Comparison of ENCODE assay signal across 9 cellular contexts in the genomic region with DNA sequence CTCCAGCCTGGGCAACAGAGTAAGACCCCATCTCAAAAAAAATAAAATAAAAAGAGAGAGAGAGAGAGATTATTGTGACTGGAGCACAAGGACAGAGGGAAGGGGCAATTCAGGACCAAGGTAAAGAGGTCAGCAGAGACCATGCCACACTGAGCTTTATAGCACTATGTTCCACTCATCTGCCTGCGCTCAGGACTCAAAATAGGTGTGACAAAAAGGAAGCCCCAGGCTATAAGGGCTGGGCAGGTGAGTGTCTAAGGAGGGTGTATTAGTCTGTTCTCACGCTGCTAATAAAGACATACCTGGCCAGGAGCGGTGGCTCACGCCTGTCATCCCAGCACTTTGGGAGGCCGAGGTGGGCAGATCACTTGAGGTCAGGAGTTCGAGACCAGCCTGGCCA.
"Had no signal": no experiment of that assay in that cellular context is flagged by ENCODE, and none has a peak within 500 bp of the region (broad histone marks: within the 10 kb centered on the region; RNA-seq: fewer than 3 reads in every experiment).

No MANE protein-coding gene starts in this region.

- H3K27ac ChIP-seq: GM23248 had no signal

- DNase-seq: GM23248, GOT3, H7, H9, HCEC 1CT, HFFc6 had no signal

- H3K9me3 ChIP-seq: HAP-1 had no signal

- H3K4me3 Mint-ChIP-seq: GM23338, H9, HFFc6 had no signal

- ATAC-seq: GM23338, HCT116 had no signal

- H3K27ac Mint-ChIP-seq: GM23338, H9, HFFc6 had no signal

- H3K9me3 Mint-ChIP-seq: H9, HFFc6 had no signal

- H3K4me3 ChIP-seq: GM23248, GM23338, HAP-1 had no signal

- H3K4me1 ChIP-seq: HAP-1 had no signal

- H3K36me3 ChIP-seq: HAP-1 had no signal
